ENCODE assay signal across 1 cellular context in the genomic region with DNA sequence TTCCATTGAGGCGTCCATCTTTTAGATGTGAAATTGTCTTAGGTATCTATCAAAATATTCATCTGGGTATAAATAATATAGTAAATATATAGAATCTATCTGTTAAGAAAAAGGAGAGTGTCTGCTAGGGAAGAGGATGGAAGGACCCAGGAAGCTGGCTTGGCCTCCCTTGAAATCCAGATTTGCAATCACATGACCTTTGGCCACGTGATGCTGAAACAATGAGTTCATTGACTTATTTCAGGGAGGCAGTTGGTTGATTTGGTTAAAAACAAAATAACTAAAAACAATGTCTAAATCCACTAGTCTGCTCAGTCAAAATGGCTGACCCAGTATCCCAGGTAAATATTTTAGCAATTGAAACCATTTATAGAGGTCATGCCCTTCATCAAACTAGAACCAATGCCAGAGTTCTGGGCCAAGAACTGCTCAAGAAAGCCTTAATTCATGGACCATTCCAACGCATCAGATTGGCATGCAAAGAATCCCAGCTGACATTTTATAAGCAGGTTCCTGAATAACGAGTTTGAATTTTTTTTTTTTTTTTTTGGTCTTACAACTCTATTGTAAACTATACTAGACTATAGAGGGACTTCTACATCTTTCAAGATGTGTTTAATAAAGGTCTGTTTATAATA.
TF ChIP-seq lines count a peak whose summit lies in the region.

No MANE protein-coding gene starts in this region.

TF ChIP-seq in SK-N-SH, 30 proteins besides CTCF, POLR2A, EP300 and RAD21:
- TF ChIP-seq, protein P1, sequence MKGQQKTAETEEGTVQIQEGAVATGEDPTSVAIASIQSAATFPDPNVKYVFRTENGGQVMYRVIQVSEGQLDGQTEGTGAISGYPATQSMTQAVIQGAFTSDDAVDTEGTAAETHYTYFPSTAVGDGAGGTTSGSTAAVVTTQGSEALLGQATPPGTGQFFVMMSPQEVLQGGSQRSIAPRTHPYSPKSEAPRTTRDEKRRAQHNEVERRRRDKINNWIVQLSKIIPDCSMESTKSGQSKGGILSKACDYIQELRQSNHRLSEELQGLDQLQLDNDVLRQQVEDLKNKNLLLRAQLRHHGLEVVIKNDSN (IDR thresholded peaks at IDR 0.05; ENCODE audit: borderline replicate concordance, low read depth), result 0 out of 2 replicates have a peak, but pooled peaks have one; percentile 34
- 0 out of 2 replicates have a peak, but pooled peaks have one; percentile 27 for TF ChIP-seq TEAD4 (IDR thresholded peaks at IDR 0.05; ENCODE audit: borderline replicate concordance, insufficient read depth)
- TF ChIP-seq FOXM1 (IDR thresholded peaks at IDR 0.05; ENCODE audit: low read depth), result no peak
- peak; percentile 16; the same call in 1 of the 2 replicates for TF ChIP-seq JUND (IDR thresholded peaks at IDR 0.05)
- TF ChIP-seq, protein P2, sequence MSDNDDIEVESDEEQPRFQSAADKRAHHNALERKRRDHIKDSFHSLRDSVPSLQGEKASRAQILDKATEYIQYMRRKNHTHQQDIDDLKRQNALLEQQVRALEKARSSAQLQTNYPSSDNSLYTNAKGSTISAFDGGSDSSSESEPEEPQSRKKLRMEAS (IDR thresholded peaks at IDR 0.05; ENCODE audit: low read depth), result no peak
- TF ChIP-seq RXRA (IDR thresholded peaks at IDR 0.05; ENCODE audit: borderline replicate concordance, low read depth), result no peak
- no peak for TF ChIP-seq GABPA (IDR thresholded peaks at IDR 0.05; ENCODE audit: low read depth)
TF ChIP-seq in SK-N-SH: peak in this region for 3.
